ENCODE assay signal across 21 cellular contexts in genomic region chr11:2538951-2539735, GRCh38.
A peak's percentile ranks its signal among the peaks of the same experiment; 100 is the strongest.
DNase-seq lines count a peak whose midpoint lies in the region; ATAC-seq and TF ChIP-seq lines count a peak whose summit lies in the region.
"Had no signal": no experiment of that assay in that cellular context is flagged by ENCODE, and none has a peak within 500 bp of the region (broad histone marks: within the 10 kb centered on the region; RNA-seq: fewer than 3 reads in every experiment).

No MANE protein-coding gene starts in this region.

- DNase-seq in H7, result peak; percentile 52
- peak in 6 of 7 donors; percentile 9 to 55 (median 24) for DNase-seq in adrenal gland
- DNase-seq in left lung, result peak; percentile 19 to 60
- peak; percentile 49 for DNase-seq in sciatic nerve (ENCODE audit: low spot score)
- no peak for DNase-seq in NCI-H2081 treated with DMSO at 0.1 percent for 48 hours (lab: John Stamatoyannopoulos, UW)
- DNase-seq: activated CD4-positive, alpha-beta T cell treated with anti-CD3 and anti-CD28 coated beads, Interleukin-2, amount 10 ng/mL, durations not matched to agents 24 days and 14 days; activated CD8-positive, alpha-beta memory T cell treated with anti-CD3 and anti-CD28 coated beads, Interleukin-2, amount 50 U/mL, for 48 hours; activated naive CD4-positive, alpha-beta T cell; colonic mucosa; DMS79; MM.1S; NCI-H1436; NCI-H526 treated with DMSO at 0.1 percent for 48 hours; occipital lobe; SHP77 treated with DMSO at 0.1 percent for 48 hours; stimulated activated naive CD4-positive, alpha-beta T cell treated with Interleukin-2 at 50 U/mL for 16 hours had no signal

- intact Hi-C loops in adrenal gland (cut with DNase I), result no loop called here
- intact Hi-C loops in left lung (cut with DNase I), result no loop called here
- intact Hi-C loops in sciatic nerve (cut with DNase I), result loop anchor here (10.0 kb wide), 2 partner anchors 136 to 234 kb away; partner anchors contain the start of genes C11orf21 and TSPAN32

- H3K27me3 ChIP-seq in H7 (ENCODE audit: control insufficient read depth, insufficient read depth, low read length) (peaks cover 6% of the 10 kb centered on the region), adrenal gland (no peaks in the 10 kb centered on the region), left lung (no peaks in the 10 kb centered on the region)
- H3K27me3 ChIP-seq: colonic mucosa had no signal

- no peak for TF ChIP-seq POLR2A in adrenal gland (IDR thresholded peaks at IDR 0.05)

- H3K36me3 ChIP-seq in H7 (replicated peaks; ENCODE audit: control insufficient read depth, insufficient read depth, low read length) (no peaks in the 10 kb centered on the region), adrenal gland (replicated peaks in 1 of 2) (peaks cover 0 to 11% of the 10 kb centered on the region in 2 donors), left lung (no peaks in the 10 kb centered on the region)
- H3K36me3 ChIP-seq: colonic mucosa, tibial artery had no signal

- H3K9me3 ChIP-seq in adrenal gland (replicated peaks in 1 of 3) (no peaks in the 10 kb centered on the region), left lung (no peaks in the 10 kb centered on the region)
- H3K9me3 ChIP-seq: colonic mucosa, tibial artery had no signal

- no peaks in the 10 kb centered on the region for H3K9me3 Mint-ChIP-seq in activated T-helper 17 cell treated with anti-CD3 and anti-CD28 coated beads, Interleukin-2, amount 50 U/mL, for 72 hours
- H3K9me3 Mint-ChIP-seq: activated CD4-positive, alpha-beta T cell treated with anti-CD3 and anti-CD28 coated beads, Interleukin-2, amount 10 ng/mL, durations not matched to agents 24 days and 14 days; GM23338 had no signal

- TF ChIP-seq CTCF in adrenal gland (IDR thresholded peaks at IDR 0.05) (no peak), left lung (IDR thresholded peaks at IDR 0.05) (no peak)

- ATAC-seq in left lung (no peak), sciatic nerve (no peak), HG02870 (IDR thresholded peaks at IDR 0.05; ENCODE audit: unreplicated experiment) (no peak)
- ATAC-seq in activated T-helper 17 cell treated with anti-CD3 and anti-CD28 coated beads, Interleukin-2, amount 50 U/mL, for 72 hours (replicated peaks), result no peak
- ATAC-seq: GM23338, left lobe of liver had no signal

- no peak overlapping the region for H3K4me3 Mint-ChIP-seq in activated T-helper 17 cell treated with anti-CD3 and anti-CD28 coated beads, Interleukin-2, amount 50 U/mL, for 72 hours
- H3K4me3 Mint-ChIP-seq: activated CD4-positive, alpha-beta T cell treated with anti-CD3 and anti-CD28 coated beads, Interleukin-2, amount 10 ng/mL, durations not matched to agents 24 days and 14 days; GM23338 had no signal

- no peak overlapping the region for H3K27ac Mint-ChIP-seq in activated T-helper 17 cell treated with anti-CD3 and anti-CD28 coated beads, Interleukin-2, amount 50 U/mL, for 72 hours
- H3K27ac Mint-ChIP-seq: activated CD4-positive, alpha-beta T cell treated with anti-CD3 and anti-CD28 coated beads, Interleukin-2, amount 10 ng/mL, durations not matched to agents 24 days and 14 days had no signal

- no peaks in the 10 kb centered on the region for H3K36me3 Mint-ChIP-seq in activated T-helper 17 cell treated with anti-CD3 and anti-CD28 coated beads, Interleukin-2, amount 50 U/mL, for 72 hours (ENCODE audit: low read depth)

- H3K4me1 Mint-ChIP-seq in activated T-helper 17 cell treated with anti-CD3 and anti-CD28 coated beads, Interleukin-2, amount 50 U/mL, for 72 hours, result no peaks in the 10 kb centered on the region
- H3K4me1 Mint-ChIP-seq: GM23338 had no signal

- H3K4me1 ChIP-seq in adrenal gland (replicated peaks in 1 of 2) (peaks cover 5 to 9% of the 10 kb centered on the region in 2 donors), left lung (peaks cover 0 to 5% of the 10 kb centered on the region in 2 donors)
- H3K4me1 ChIP-seq: colonic mucosa, tibial artery had no signal

- H3K4me3 ChIP-seq in H7 (ENCODE audit: insufficient read depth, low read depth, low read length) (no peak overlapping the region), adrenal gland (no peak overlapping the region), left lung (no peak overlapping the region)
- H3K4me3 ChIP-seq: colonic mucosa, GM23338, tibial artery had no signal

- no peaks in the 10 kb centered on the region for H3K27me3 Mint-ChIP-seq in activated T-helper 17 cell treated with anti-CD3 and anti-CD28 coated beads, Interleukin-2, amount 50 U/mL, for 72 hours
- H3K27me3 Mint-ChIP-seq: activated CD4-positive, alpha-beta T cell treated with anti-CD3 and anti-CD28 coated beads, Interleukin-2, amount 10 ng/mL, durations not matched to agents 24 days and 14 days had no signal

- 88 to 95% (median 94%) methylated on average over 26 to 30 of the region's 30 CpGs for WGBS in adrenal gland, 4 donors

- H3K27ac ChIP-seq in adrenal gland, result peak overlapping the region in 3 of 5 donors; percentile 33 to 65 (median 41)
- no peak overlapping the region for H3K27ac ChIP-seq in left lung
- H3K27ac ChIP-seq: colonic mucosa, tibial artery had no signal

Comparison
In these comparisons a context has a peak if more than half of its experiments do, and no peak if none do; other contexts are left out.
1. H3K27ac ChIP-seq: peak in adrenal gland (3 of 5); none in left lung (0 of 2).